16 cellular contexts compared by ENCODE assay signal in genomic region chr2:210092791-210093190, GRCh38.
"Had no signal": no experiment of that assay in that cellular context is flagged by ENCODE, and none has a peak within 500 bp of the region (broad histone marks: within the 10 kb centered on the region; RNA-seq: fewer than 3 reads in every experiment).

No MANE protein-coding gene starts in this region.

- H3K9me3 ChIP-seq: gastrocnemius medialis, heart left ventricle, pancreas had no signal

- ATAC-seq: activated CD8-positive, alpha-beta T cell treated with anti-CD3 and anti-CD28 coated beads, Interleukin-2, amount 10 ng/mL, durations not matched to agents 7 days and 5 days; gastrocnemius medialis; heart left ventricle; left colon; pancreas; stimulated activated effector memory CD8-positive, alpha-beta T cell treated with anti-CD3 and anti-CD28 coated beads, Interleukin-12 subunit alpha, Interleukin-12 subunit beta, amount 100 ng/mL, for 72 hours had no signal

- H3K36me3 ChIP-seq: pancreas had no signal

- FAIRE-seq: pancreas, TTC549 had no signal

- H3K27me3 ChIP-seq: gastrocnemius medialis, heart left ventricle, pancreas had no signal

- H3K27ac ChIP-seq: coronary artery, gastrocnemius medialis, heart left ventricle, pancreas had no signal

- DNase-seq: activated CD4-positive, alpha-beta T cell treated with anti-CD3 and anti-CD28 coated beads, Interleukin-2, amount 10 ng/mL, durations not matched to agents 24 days and 14 days; activated CD4-positive, CD25-positive, alpha-beta regulatory T cell; activated CD8-positive, alpha-beta memory T cell treated with anti-CD3 and anti-CD28 coated beads, Interleukin-2, amount 50 U/mL, for 4 hours; activated CD8-positive, alpha-beta T cell treated with anti-CD3 and anti-CD28 coated beads, Interleukin-2, amount 10 ng/mL, durations not matched to agents 7 days and 5 days; activated naive CD8-positive, alpha-beta T cell treated with anti-CD3 and anti-CD28 coated beads for 36 hours; central memory CD4-positive, alpha-beta T cell; effector CD8-positive, alpha-beta T cell; gastrocnemius medialis; heart left ventricle; left colon; naive B cell; pancreas; T-helper 2 cell had no signal

- H3K4me1 ChIP-seq: gastrocnemius medialis, heart left ventricle had no signal

- H3K4me3 ChIP-seq: coronary artery, gastrocnemius medialis, heart left ventricle, pancreas had no signal
